1 cellular context compared by ENCODE assay signal in the genomic region with DNA sequence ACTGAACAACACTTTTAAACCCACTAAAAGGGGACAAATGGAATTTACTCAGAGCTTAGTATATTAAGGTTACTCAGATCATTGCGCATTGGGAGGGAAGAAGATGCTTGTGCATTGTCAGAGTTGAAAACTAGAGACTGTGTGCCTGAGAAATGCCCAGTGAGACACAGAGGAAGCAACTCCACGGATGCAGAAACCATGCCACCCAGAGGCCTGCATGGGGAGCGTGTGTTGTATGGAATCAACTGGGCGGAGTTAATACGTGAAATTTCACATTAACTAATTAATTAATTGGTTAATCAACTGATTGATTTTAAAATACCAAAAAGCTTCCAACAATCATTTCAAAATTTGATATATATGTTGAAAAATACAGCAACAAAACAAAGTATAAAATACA.
TF ChIP-seq lines count a peak whose summit lies in the region.

No MANE protein-coding gene starts in this region.

TF ChIP-seq in IMR-90, 13 proteins besides CTCF, POLR2A, EP300 and RAD21 (continued from another document):
- TF ChIP-seq, protein P1, sequence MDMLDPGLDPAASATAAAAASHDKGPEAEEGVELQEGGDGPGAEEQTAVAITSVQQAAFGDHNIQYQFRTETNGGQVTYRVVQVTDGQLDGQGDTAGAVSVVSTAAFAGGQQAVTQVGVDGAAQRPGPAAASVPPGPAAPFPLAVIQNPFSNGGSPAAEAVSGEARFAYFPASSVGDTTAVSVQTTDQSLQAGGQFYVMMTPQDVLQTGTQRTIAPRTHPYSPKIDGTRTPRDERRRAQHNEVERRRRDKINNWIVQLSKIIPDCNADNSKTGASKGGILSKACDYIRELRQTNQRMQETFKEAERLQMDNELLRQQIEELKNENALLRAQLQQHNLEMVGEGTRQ (IDR thresholded peaks at IDR 0.05; ENCODE audit: low read depth, low read length): no peak
- no peak for TF ChIP-seq CHD1 (IDR thresholded peaks at IDR 0.05; ENCODE audit: low read depth, low read length)
- TF ChIP-seq MAZ (IDR thresholded peaks at IDR 0.05; ENCODE audit: borderline replicate concordance, low read depth, low read length): no peak
- no peak for TF ChIP-seq FOS (IDR thresholded peaks at IDR 0.05; ENCODE audit: low read depth, low read length)
- no peak for TF ChIP-seq RCOR1 (IDR thresholded peaks at IDR 0.05; ENCODE audit: insufficient replicate concordance, low read length)
